Comparison of ENCODE assay signal across 1 cellular context in the genomic region with DNA sequence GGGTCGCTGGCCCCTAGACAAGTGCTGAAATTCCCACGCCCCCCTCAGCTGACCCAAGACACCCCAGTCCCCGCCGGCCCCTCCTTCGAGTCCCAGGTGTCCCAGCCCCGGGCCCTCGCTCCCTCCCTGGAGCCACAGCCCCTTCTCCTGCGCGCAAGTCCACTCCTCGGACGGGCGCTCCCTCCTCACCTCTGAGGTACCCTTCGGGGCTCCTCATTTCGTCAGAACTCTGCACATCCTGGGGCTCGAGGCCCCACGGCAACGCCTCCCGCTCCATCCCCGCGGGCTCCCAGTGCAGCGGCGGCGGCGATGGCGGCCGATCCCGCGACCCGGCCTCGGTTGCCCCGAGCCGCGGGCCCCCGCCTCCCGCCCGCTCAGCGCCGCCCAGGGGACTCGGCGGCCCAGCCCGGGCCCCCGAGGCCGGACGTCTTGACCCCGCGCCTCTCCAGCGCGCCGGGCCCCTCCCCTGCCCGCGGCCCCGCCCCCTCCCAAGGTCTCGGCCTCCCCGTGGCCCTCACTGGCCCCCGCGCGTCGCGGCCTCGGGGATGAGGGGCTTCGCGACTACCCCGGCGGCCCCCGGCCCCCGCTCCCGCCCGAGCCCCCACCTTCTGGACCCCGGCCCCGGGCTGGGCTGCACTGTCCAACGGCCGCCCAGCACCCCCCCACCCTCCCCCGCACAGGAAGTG.
TF ChIP-seq lines count a peak whose summit lies in the region.

A gene (minus strand): TSS at position 430 of the 686 bp plus-strand sequence. CDS start 153 bp downstream, at position 277.

TF ChIP-seq in K562, 482 proteins besides CTCF, POLR2A, EP300 and RAD21 (continued from another document and continues in another):
- TF ChIP-seq, protein P1, sequence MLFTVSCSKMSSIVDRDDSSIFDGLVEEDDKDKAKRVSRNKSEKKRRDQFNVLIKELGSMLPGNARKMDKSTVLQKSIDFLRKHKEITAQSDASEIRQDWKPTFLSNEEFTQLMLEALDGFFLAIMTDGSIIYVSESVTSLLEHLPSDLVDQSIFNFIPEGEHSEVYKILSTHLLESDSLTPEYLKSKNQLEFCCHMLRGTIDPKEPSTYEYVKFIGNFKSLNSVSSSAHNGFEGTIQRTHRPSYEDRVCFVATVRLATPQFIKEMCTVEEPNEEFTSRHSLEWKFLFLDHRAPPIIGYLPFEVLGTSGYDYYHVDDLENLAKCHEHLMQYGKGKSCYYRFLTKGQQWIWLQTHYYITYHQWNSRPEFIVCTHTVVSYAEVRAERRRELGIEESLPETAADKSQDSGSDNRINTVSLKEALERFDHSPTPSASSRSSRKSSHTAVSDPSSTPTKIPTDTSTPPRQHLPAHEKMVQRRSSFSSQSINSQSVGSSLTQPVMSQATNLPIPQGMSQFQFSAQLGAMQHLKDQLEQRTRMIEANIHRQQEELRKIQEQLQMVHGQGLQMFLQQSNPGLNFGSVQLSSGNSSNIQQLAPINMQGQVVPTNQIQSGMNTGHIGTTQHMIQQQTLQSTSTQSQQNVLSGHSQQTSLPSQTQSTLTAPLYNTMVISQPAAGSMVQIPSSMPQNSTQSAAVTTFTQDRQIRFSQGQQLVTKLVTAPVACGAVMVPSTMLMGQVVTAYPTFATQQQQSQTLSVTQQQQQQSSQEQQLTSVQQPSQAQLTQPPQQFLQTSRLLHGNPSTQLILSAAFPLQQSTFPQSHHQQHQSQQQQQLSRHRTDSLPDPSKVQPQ (CRISPR knock-in tag; IDR thresholded peaks at IDR 0.05; ENCODE audit: borderline replicate concordance) = no peak
- no peak for TF ChIP-seq FOXM1 (IDR thresholded peaks at IDR 0.05; ENCODE audit: low read depth)
- TF ChIP-seq FOXM1 (CRISPR knock-in tag; IDR thresholded peaks at IDR 0.05; ENCODE audit: low read depth) = no peak
- TF ChIP-seq PURB (CRISPR knock-in tag; IDR thresholded peaks at IDR 0.05; ENCODE audit: low read depth) = no peak
- TF ChIP-seq ZNF764 (CRISPR knock-in tag; IDR thresholded peaks at IDR 0.05; ENCODE audit: low read depth) = no peak
- TF ChIP-seq, protein P2, sequence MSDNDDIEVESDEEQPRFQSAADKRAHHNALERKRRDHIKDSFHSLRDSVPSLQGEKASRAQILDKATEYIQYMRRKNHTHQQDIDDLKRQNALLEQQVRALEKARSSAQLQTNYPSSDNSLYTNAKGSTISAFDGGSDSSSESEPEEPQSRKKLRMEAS (CRISPR knock-in tag; IDR thresholded peaks at IDR 0.05) = peak; percentile 42
- peak; percentile 69 for TF ChIP-seq POLR2G (IDR thresholded peaks at IDR 0.05; ENCODE audit: low read depth, low read length)
- no peak for TF ChIP-seq NRF1 (conservative IDR thresholded peaks at IDR 0.05 in 1 of 2, IDR thresholded peaks at IDR 0.05 in 1 of 2)
- no peak for TF ChIP-seq DPF2 (IDR thresholded peaks at IDR 0.05)
- TF ChIP-seq, protein P3, sequence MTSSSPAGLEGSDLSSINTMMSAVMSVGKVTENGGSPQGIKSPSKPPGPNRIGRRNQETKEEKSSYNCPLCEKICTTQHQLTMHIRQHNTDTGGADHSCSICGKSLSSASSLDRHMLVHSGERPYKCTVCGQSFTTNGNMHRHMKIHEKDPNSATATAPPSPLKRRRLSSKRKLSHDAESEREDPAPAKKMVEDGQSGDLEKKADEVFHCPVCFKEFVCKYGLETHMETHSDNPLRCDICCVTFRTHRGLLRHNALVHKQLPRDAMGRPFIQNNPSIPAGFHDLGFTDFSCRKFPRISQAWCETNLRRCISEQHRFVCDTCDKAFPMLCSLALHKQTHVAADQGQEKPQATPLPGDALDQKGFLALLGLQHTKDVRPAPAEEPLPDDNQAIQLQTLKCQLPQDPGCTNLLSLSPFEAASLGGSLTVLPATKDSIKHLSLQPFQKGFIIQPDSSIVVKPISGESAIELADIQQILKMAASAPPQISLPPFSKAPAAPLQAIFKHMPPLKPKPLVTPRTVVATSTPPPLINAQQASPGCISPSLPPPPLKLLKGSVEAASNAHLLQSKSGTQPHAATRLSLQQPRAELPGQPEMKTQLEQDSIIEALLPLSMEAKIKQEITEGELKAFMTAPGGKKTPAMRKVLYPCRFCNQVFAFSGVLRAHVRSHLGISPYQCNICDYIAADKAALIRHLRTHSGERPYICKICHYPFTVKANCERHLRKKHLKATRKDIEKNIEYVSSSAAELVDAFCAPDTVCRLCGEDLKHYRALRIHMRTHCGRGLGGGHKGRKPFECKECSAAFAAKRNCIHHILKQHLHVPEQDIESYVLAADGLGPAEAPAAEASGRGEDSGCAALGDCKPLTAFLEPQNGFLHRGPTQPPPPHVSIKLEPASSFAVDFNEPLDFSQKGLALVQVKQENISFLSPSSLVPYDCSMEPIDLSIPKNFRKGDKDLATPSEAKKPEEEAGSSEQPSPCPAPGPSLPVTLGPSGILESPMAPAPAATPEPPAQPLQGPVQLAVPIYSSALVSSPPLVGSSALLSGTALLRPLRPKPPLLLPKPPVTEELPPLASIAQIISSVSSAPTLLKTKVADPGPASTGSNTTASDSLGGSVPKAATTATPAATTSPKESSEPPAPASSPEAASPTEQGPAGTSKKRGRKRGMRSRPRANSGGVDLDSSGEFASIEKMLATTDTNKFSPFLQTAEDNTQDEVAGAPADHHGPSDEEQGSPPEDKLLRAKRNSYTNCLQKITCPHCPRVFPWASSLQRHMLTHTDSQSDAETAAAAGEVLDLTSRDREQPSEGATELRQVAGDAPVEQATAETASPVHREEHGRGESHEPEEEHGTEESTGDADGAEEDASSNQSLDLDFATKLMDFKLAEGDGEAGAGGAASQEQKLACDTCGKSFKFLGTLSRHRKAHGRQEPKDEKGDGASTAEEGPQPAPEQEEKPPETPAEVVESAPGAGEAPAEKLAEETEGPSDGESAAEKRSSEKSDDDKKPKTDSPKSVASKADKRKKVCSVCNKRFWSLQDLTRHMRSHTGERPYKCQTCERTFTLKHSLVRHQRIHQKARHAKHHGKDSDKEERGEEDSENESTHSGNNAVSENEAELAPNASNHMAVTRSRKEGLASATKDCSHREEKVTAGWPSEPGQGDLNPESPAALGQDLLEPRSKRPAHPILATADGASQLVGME (CRISPR knock-in tag; IDR thresholded peaks at IDR 0.05) = no peak
- TF ChIP-seq MTF1 (CRISPR knock-in tag; IDR thresholded peaks at IDR 0.05; ENCODE audit: borderline replicate concordance) = no peak
- no peak for TF ChIP-seq ZNF57 (CRISPR knock-in tag; IDR thresholded peaks at IDR 0.05)
- TF ChIP-seq CXXC5 (CRISPR knock-in tag; IDR thresholded peaks at IDR 0.05) = peak; percentile 7
- TF ChIP-seq, protein P4, sequence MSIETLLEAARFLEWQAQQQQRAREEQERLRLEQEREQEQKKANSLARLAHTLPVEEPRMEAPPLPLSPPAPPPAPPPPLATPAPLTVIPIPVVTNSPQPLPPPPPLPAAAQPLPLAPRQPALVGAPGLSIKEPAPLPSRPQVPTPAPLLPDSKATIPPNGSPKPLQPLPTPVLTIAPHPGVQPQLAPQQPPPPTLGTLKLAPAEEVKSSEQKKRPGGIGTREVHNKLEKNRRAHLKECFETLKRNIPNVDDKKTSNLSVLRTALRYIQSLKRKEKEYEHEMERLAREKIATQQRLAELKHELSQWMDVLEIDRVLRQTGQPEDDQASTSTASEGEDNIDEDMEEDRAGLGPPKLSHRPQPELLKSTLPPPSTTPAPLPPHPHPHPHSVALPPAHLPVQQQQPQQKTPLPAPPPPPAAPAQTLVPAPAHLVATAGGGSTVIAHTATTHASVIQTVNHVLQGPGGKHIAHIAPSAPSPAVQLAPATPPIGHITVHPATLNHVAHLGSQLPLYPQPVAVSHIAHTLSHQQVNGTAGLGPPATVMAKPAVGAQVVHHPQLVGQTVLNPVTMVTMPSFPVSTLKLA (conservative IDR thresholded peaks at IDR 0.05) = peak in 1 of 2 experiments; percentile 64; a peak in 2 of 4 replicates
- TF ChIP-seq ZNF717 (CRISPR knock-in tag; IDR thresholded peaks at IDR 0.05) = no peak
- TF ChIP-seq, protein P5, sequence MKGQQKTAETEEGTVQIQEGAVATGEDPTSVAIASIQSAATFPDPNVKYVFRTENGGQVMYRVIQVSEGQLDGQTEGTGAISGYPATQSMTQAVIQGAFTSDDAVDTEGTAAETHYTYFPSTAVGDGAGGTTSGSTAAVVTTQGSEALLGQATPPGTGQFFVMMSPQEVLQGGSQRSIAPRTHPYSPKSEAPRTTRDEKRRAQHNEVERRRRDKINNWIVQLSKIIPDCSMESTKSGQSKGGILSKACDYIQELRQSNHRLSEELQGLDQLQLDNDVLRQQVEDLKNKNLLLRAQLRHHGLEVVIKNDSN (CRISPR knock-in tag; IDR thresholded peaks at IDR 0.05) = no peak; the same call in 1 of the 2 replicates
- no peak for TF ChIP-seq HLTF (IDR thresholded peaks at IDR 0.05)
- TF ChIP-seq POLR2AphosphoS5 (IDR thresholded peaks at IDR 0.05; ENCODE audit: control insufficient read depth, insufficient read depth, low read depth, low read length) = no peak
- no peak for TF ChIP-seq ZKSCAN3 (CRISPR knock-in tag; IDR thresholded peaks at IDR 0.05)
- TF ChIP-seq, protein P6, sequence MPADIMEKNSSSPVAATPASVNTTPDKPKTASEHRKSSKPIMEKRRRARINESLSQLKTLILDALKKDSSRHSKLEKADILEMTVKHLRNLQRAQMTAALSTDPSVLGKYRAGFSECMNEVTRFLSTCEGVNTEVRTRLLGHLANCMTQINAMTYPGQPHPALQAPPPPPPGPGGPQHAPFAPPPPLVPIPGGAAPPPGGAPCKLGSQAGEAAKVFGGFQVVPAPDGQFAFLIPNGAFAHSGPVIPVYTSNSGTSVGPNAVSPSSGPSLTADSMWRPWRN (IDR thresholded peaks at IDR 0.05; ENCODE audit: low read depth) = no peak
- TF ChIP-seq, protein P7, sequence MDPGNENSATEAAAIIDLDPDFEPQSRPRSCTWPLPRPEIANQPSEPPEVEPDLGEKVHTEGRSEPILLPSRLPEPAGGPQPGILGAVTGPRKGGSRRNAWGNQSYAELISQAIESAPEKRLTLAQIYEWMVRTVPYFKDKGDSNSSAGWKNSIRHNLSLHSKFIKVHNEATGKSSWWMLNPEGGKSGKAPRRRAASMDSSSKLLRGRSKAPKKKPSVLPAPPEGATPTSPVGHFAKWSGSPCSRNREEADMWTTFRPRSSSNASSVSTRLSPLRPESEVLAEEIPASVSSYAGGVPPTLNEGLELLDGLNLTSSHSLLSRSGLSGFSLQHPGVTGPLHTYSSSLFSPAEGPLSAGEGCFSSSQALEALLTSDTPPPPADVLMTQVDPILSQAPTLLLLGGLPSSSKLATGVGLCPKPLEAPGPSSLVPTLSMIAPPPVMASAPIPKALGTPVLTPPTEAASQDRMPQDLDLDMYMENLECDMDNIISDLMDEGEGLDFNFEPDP (CRISPR knock-in tag; IDR thresholded peaks at IDR 0.05) = no peak
- TF ChIP-seq, protein P8, sequence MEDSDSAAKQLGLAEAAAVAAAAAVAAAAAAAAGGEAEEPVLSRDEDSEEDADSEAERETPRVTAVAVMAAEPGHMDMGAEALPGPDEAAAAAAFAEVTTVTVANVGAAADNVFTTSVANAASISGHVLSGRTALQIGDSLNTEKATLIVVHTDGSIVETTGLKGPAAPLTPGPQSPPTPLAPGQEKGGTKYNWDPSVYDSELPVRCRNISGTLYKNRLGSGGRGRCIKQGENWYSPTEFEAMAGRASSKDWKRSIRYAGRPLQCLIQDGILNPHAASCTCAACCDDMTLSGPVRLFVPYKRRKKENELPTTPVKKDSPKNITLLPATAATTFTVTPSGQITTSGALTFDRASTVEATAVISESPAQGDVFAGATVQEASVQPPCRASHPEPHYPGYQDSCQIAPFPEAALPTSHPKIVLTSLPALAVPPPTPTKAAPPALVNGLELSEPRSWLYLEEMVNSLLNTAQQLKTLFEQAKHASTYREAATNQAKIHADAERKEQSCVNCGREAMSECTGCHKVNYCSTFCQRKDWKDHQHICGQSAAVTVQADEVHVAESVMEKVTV (CRISPR knock-in tag; IDR thresholded peaks at IDR 0.05) = no peak
- TF ChIP-seq CBFA2T2 (conservative IDR thresholded peaks at IDR 0.05) = no peak
- TF ChIP-seq, protein P9, sequence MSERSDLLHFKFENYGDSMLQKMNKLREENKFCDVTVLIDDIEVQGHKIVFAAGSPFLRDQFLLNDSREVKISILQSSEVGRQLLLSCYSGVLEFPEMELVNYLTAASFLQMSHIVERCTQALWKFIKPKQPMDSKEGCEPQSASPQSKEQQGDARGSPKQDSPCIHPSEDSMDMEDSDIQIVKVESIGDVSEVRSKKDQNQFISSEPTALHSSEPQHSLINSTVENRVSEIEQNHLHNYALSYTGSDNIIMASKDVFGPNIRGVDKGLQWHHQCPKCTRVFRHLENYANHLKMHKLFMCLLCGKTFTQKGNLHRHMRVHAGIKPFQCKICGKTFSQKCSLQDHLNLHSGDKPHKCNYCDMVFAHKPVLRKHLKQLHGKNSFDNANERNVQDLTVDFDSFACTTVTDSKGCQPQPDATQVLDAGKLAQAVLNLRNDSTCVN (CRISPR knock-in tag; IDR thresholded peaks at IDR 0.05) = no peak
- peak; percentile 7 for TF ChIP-seq PCBP1 (IDR thresholded peaks at IDR 0.05; ENCODE audit: low read depth, low read length, poor library complexity, severe bottlenecking)
- TF ChIP-seq PYGO2 (tag; IDR thresholded peaks at IDR 0.05) = no peak
- TF ChIP-seq NFYB (IDR thresholded peaks at IDR 0.05; ENCODE audit: extremely low read depth, insufficient read length) = no peak
- TF ChIP-seq CCAR2 (IDR thresholded peaks at IDR 0.05; ENCODE audit: low read depth, low read length) = no peak
- no peak for TF ChIP-seq MBD2 (IDR thresholded peaks at IDR 0.05; ENCODE audit: borderline replicate concordance, low read depth)
- no peak for TF ChIP-seq PCBP2 (IDR thresholded peaks at IDR 0.05; ENCODE audit: low read depth, low read length, poor library complexity, severe bottlenecking)
- TF ChIP-seq SMAD1 (IDR thresholded peaks at IDR 0.05; ENCODE audit: low read depth, low read length, partially characterized antibody) = no peak
- no peak for TF ChIP-seq FOXK2 (conservative IDR thresholded peaks at IDR 0.05 in 1 of 2, IDR thresholded peaks at IDR 0.05 in 1 of 2; ENCODE audit: low read depth in 2 of 2)
- no peak for TF ChIP-seq NR4A1 (CRISPR knock-in tag; IDR thresholded peaks at IDR 0.05)
- TF ChIP-seq NR4A1 (tag; IDR thresholded peaks at IDR 0.05) = no peak
- no peak for TF ChIP-seq ZNF197 (CRISPR knock-in tag; IDR thresholded peaks at IDR 0.05; ENCODE audit: low read depth)
- TF ChIP-seq CC2D1A (IDR thresholded peaks at IDR 0.05) = no peak
- TF ChIP-seq ZSCAN29 (IDR thresholded peaks at IDR 0.05) = no peak
- TF ChIP-seq, protein P10, sequence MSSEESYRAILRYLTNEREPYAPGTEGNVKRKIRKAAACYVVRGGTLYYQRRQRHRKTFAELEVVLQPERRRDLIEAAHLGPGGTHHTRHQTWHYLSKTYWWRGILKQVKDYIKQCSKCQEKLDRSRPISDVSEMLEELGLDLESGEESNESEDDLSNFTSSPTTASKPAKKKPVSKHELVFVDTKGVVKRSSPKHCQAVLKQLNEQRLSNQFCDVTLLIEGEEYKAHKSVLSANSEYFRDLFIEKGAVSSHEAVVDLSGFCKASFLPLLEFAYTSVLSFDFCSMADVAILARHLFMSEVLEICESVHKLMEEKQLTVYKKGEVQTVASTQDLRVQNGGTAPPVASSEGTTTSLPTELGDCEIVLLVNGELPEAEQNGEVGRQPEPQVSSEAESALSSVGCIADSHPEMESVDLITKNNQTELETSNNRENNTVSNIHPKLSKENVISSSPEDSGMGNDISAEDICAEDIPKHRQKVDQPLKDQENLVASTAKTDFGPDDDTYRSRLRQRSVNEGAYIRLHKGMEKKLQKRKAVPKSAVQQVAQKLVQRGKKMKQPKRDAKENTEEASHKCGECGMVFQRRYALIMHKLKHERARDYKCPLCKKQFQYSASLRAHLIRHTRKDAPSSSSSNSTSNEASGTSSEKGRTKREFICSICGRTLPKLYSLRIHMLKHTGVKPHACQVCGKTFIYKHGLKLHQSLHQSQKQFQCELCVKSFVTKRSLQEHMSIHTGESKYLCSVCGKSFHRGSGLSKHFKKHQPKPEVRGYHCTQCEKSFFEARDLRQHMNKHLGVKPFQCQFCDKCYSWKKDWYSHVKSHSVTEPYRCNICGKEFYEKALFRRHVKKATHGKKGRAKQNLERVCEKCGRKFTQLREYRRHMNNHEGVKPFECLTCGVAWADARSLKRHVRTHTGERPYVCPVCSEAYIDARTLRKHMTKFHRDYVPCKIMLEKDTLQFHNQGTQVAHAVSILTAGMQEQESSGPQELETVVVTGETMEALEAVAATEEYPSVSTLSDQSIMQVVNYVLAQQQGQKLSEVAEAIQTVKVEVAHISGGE (CRISPR knock-in tag; IDR thresholded peaks at IDR 0.05) = peak in 1 of 3 experiments; percentile 65; a peak in 1 of 6 replicates
- TF ChIP-seq ARNT (IDR thresholded peaks at IDR 0.05) = no peak
